In the genomic region with DNA sequence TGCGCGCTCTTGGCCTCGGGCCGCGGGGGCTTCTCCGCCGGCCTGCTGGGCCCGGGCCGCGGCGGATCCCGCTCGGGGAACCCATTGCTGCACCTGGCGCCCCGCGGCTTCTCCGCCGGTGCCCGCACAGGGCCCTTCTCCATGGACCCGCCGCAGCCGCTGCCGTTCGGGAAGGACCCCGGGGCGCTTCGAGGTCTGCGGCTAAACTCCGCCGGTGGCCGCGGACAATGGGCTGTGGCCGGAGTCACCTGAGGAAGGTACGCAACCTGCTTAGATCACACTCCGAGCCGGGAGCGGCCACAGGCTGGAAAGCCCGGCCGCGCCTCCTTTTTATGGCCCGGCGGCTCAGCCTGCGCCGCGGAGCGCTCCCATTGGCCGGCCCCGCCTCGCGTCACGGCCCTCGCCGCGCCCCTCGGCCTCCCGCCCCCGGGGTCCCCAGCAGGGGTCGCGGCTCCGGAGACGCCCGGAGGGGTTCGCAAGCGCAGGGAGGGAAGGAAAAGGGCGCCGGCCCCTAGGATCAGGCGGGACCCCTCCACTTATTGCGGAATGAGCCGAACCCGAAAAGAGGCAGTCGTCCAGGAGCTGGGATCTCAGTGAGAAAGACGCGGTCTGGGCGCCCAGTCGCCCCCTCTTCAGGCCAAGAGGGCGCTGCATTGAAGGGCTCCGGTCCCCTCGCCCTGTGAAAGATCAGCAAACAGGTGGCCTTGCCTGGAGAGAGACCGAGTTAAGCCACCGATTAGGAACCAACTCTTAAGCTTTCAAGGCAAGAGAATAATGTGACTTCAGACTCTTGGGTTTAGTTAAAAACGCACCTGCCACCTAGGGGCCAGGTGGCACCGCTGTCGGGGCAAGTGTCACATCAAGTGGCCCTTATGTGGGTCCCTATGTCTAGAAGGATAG, we compare ENCODE assay signal across 1 cellular context.
TF ChIP-seq lines count a peak whose summit lies in the region.

A gene with protein sequence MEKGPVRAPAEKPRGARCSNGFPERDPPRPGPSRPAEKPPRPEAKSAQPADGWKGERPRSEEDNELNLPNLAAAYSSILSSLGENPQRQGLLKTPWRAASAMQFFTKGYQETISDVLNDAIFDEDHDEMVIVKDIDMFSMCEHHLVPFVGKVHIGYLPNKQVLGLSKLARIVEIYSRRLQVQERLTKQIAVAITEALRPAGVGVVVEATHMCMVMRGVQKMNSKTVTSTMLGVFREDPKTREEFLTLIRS (minus strand): TSS at position 306 of the 900 bp plus-strand sequence. CDS start 163 bp downstream, at position 143.

TF ChIP-seq in neural cell, 6 proteins besides CTCF, POLR2A, EP300 and RAD21 (continued from another document):
- TF ChIP-seq, protein P1, sequence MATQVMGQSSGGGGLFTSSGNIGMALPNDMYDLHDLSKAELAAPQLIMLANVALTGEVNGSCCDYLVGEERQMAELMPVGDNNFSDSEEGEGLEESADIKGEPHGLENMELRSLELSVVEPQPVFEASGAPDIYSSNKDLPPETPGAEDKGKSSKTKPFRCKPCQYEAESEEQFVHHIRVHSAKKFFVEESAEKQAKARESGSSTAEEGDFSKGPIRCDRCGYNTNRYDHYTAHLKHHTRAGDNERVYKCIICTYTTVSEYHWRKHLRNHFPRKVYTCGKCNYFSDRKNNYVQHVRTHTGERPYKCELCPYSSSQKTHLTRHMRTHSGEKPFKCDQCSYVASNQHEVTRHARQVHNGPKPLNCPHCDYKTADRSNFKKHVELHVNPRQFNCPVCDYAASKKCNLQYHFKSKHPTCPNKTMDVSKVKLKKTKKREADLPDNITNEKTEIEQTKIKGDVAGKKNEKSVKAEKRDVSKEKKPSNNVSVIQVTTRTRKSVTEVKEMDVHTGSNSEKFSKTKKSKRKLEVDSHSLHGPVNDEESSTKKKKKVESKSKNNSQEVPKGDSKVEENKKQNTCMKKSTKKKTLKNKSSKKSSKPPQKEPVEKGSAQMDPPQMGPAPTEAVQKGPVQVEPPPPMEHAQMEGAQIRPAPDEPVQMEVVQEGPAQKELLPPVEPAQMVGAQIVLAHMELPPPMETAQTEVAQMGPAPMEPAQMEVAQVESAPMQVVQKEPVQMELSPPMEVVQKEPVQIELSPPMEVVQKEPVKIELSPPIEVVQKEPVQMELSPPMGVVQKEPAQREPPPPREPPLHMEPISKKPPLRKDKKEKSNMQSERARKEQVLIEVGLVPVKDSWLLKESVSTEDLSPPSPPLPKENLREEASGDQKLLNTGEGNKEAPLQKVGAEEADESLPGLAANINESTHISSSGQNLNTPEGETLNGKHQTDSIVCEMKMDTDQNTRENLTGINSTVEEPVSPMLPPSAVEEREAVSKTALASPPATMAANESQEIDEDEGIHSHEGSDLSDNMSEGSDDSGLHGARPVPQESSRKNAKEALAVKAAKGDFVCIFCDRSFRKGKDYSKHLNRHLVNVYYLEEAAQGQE (IDR thresholded peaks at IDR 0.05; ENCODE audit: borderline replicate concordance): no peak
